ENCODE assay signal across 20 cellular contexts in genomic region chr16:58467915-58468314, GRCh38.
"Had no signal": no experiment of that assay in that cellular context is flagged by ENCODE, and none has a peak within 500 bp of the region (broad histone marks: within the 10 kb centered on the region; RNA-seq: fewer than 3 reads in every experiment).

No MANE protein-coding gene starts in this region.

- H3K4me3 ChIP-seq: MG63 had no signal

- H3K9me3 ChIP-seq: SK-N-SH had no signal

- H3K36me3 ChIP-seq: MG63 had no signal

- DNase-seq: Karpas-422, KG1, MG63, NCI-H1092 treated with DMSO at 0.1 percent for 48 hours, NCI-H1436, NCI-H187, NCI-H2029, NCI-H2081 treated with DMSO at 0.1 percent for 48 hours, NCI-H2171, NCI-H226, NCI-H446, NCI-H510A, NCI-H524 treated with DMSO at 0.1 percent for 48 hours, NCI-H69, NCI-H774, RPMI8226, SHP77, SK-N-SH, SW 1271 had no signal

- H3K9ac ChIP-seq: SK-N-SH had no signal

- FAIRE-seq: RCC 7860 had no signal
